Comparison of ENCODE assay signal across 8 cellular contexts in the genomic region with DNA sequence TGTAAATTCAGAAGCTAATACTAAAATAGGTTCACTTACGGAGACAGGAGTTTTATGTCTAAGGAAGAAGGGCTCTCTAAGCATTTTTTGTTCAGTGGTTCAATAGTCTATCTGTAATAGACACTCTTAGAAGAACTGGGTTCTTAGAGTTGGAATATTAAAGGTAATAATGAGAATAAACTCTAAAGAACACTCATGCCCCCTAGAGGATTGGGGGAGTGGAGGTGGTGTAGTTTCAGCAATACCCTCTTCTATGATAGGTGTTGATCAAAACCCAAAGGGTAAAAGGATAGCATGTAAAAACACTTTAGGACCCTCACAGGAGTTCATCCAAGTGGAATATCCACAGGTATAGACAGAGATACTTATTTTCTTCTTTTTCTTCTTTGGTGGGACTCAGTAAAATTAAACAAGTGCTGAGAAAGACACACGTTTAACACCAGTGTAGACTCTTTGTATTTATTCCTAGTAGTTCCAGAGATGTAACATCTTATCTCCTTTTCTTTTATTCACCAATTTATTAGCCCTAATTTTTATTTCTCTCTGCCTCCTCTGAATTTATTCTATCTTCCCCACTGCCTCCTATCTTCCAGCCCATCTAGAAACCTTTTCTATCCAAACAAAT. TPM values are rescaled to one million over a fixed set of nuclear protein-coding genes. Genes with fewer than 3 reads are reported as not detected.
DNase-seq lines count a peak whose midpoint lies in the region; ATAC-seq and TF ChIP-seq lines count a peak whose summit lies in the region.

No MANE protein-coding gene starts in this region.

- TF ChIP-seq CTCF in BJ (IDR thresholded peaks at IDR 0.05; ENCODE audit: insufficient read depth, low read depth, low read length) (peak; percentile 76), GM13976 (IDR thresholded peaks at IDR 0.05; ENCODE audit: borderline replicate concordance, control extremely low read depth, extremely low read depth, insufficient read depth, missing control alignments) (peak; percentile 41)

- peaks cover 20 to 34% of the 10 kb centered on the region in 2 donors for H3K27me3 Mint-ChIP-seq in effector memory CD8-positive, alpha-beta T cell

- CTCF ChIA-PET in BJ (lab: Yijun Ruan, JAX), result interaction anchor here (0.7 to 3.0 kb wide), 13 partner anchors 8 to 190 kb away, joined by 3 to 34 read pairs (median 3); a partner anchor contains a TSS

- H3K36me3 ChIP-seq in BJ (ENCODE audit: control insufficient read depth, insufficient read depth, low read length), result no peaks in the 10 kb centered on the region
- no peaks in the 10 kb centered on the region; the same call in 1 of the 2 replicates for H3K36me3 ChIP-seq in SJCRH30

- no peaks in the 10 kb centered on the region for H3K4me1 Mint-ChIP-seq in effector memory CD8-positive, alpha-beta T cell (ENCODE audit: low read depth in 2 of 2)

- peak; percentile 73 for TF ChIP-seq RAD21 in Ishikawa (IDR thresholded peaks at IDR 0.05; ENCODE audit: low read depth)

- no peaks in the 10 kb centered on the region for H3K36me3 Mint-ChIP-seq in effector memory CD8-positive, alpha-beta T cell (ENCODE audit: insufficient read depth)

- POLR2A ChIA-PET in BJ (lab: Charles Lee), result no interaction called here

- ATAC-seq in effector memory CD8-positive, alpha-beta T cell (replicated peaks), result peak; percentile 46
- ATAC-seq in GM19467 (IDR thresholded peaks at IDR 0.05; ENCODE audit: unreplicated experiment) (no peak), GM21825 (IDR thresholded peaks at IDR 0.05; ENCODE audit: unreplicated experiment) (no peak)

- H3K4me3 Mint-ChIP-seq in effector memory CD8-positive, alpha-beta T cell, result no peak overlapping the region

- no peak overlapping the region for H3K27ac Mint-ChIP-seq in effector memory CD8-positive, alpha-beta T cell

- H3K27me3 ChIP-seq in BJ (ENCODE audit: control insufficient read depth, insufficient read depth, low read length) (no peaks in the 10 kb centered on the region), SJCRH30 (no peaks in the 10 kb centered on the region)

- TF ChIP-seq EP300 in Ishikawa (IDR thresholded peaks at IDR 0.05; ENCODE audit: borderline replicate concordance), result no peak

- H3K4me3 ChIP-seq in BJ (ENCODE audit: low read depth, low read length) (no peak overlapping the region), SJCRH30 (no peak overlapping the region)

- in situ Hi-C loops in GM13976 (cut with MboI; ENCODE audit: low sequenced_read_pairs, unreplicated experiment), result loop anchor here (5.0 kb wide), 1 partner anchor 162 kb away; no protein-coding TSS in a partner anchor

- DNase-seq in BJ (ENCODE audit: low read depth) (peak; percentile 4), GM13976 (ENCODE audit: low spot score) (peak; percentile 69), SJCRH30 (peak; percentile 17 to 71), midbrain (lab: John Stamatoyannopoulos, UW) (peak; percentile 29)
- no peak for DNase-seq in effector memory CD8-positive, alpha-beta T cell

- no peak overlapping the region for H3K27ac ChIP-seq in SJCRH30

- no peaks in the 10 kb centered on the region for H3K4me1 ChIP-seq in SJCRH30

- no peaks in the 10 kb centered on the region for H3K9me3 ChIP-seq in SJCRH30 (replicated peaks)

- H3K9me3 Mint-ChIP-seq in effector memory CD8-positive, alpha-beta T cell, result no peaks in the 10 kb centered on the region

TF ChIP-seq in Ishikawa, 13 proteins besides CTCF, POLR2A, EP300 and RAD21:
- TF ChIP-seq FOXM1 (IDR thresholded peaks at IDR 0.05; ENCODE audit: borderline replicate concordance, low read depth), result no peak
- TF ChIP-seq TCF12 (IDR thresholded peaks at IDR 0.05; ENCODE audit: low read depth), result no peak
- TF ChIP-seq ZBTB7A (IDR thresholded peaks at IDR 0.05; ENCODE audit: low read depth), result no peak
- TF ChIP-seq NFIC (IDR thresholded peaks at IDR 0.05), result no peak
- TF ChIP-seq, protein P1, sequence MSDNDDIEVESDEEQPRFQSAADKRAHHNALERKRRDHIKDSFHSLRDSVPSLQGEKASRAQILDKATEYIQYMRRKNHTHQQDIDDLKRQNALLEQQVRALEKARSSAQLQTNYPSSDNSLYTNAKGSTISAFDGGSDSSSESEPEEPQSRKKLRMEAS (IDR thresholded peaks at IDR 0.05), result no peak
- TF ChIP-seq, protein P2, sequence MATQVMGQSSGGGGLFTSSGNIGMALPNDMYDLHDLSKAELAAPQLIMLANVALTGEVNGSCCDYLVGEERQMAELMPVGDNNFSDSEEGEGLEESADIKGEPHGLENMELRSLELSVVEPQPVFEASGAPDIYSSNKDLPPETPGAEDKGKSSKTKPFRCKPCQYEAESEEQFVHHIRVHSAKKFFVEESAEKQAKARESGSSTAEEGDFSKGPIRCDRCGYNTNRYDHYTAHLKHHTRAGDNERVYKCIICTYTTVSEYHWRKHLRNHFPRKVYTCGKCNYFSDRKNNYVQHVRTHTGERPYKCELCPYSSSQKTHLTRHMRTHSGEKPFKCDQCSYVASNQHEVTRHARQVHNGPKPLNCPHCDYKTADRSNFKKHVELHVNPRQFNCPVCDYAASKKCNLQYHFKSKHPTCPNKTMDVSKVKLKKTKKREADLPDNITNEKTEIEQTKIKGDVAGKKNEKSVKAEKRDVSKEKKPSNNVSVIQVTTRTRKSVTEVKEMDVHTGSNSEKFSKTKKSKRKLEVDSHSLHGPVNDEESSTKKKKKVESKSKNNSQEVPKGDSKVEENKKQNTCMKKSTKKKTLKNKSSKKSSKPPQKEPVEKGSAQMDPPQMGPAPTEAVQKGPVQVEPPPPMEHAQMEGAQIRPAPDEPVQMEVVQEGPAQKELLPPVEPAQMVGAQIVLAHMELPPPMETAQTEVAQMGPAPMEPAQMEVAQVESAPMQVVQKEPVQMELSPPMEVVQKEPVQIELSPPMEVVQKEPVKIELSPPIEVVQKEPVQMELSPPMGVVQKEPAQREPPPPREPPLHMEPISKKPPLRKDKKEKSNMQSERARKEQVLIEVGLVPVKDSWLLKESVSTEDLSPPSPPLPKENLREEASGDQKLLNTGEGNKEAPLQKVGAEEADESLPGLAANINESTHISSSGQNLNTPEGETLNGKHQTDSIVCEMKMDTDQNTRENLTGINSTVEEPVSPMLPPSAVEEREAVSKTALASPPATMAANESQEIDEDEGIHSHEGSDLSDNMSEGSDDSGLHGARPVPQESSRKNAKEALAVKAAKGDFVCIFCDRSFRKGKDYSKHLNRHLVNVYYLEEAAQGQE (IDR thresholded peaks at IDR 0.05; ENCODE audit: low read depth), result no peak
- TF ChIP-seq CREB1 (IDR thresholded peaks at IDR 0.05; ENCODE audit: low read depth), result no peak
- no peak for TF ChIP-seq EGR1 (IDR thresholded peaks at IDR 0.05)
- TF ChIP-seq, protein P3, sequence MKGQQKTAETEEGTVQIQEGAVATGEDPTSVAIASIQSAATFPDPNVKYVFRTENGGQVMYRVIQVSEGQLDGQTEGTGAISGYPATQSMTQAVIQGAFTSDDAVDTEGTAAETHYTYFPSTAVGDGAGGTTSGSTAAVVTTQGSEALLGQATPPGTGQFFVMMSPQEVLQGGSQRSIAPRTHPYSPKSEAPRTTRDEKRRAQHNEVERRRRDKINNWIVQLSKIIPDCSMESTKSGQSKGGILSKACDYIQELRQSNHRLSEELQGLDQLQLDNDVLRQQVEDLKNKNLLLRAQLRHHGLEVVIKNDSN (IDR thresholded peaks at IDR 0.05), result no peak
- TF ChIP-seq TEAD4 (IDR thresholded peaks at IDR 0.05), result no peak
- no peak for TF ChIP-seq TAF1 (IDR thresholded peaks at IDR 0.05; ENCODE audit: low read depth)
- no peak for TF ChIP-seq YY1 (IDR thresholded peaks at IDR 0.05; ENCODE audit: low read depth)
- no peak for TF ChIP-seq CEBPB (IDR thresholded peaks at IDR 0.05)

RNA-seq across cellular contexts. Expression of a gene that starts 25.7 kb away (rescaled TPM):
- polyA plus RNA-seq in BJ (2011; rRNA removed), result 0.44 and 2.2 TPM in 2 replicates
- 0.28 and 0.72 TPM in 2 replicates for polyA minus RNA-seq in BJ (2011; rRNA and poly(A)+ RNA removed)
- 34.2 and 35.7 TPM in 2 replicates for total RNA-seq in SJCRH30 (2014; rRNA removed; shearing (Covaris generic))

Comparison
In these comparisons a context has a peak if more than half of its experiments do, and no peak if none do; other contexts are left out.
1. DNase-seq: peak in BJ (single experiment), GM13976 (single experiment), SJCRH30 (2 of 2) and midbrain (single experiment); none in effector memory CD8-positive, alpha-beta T cell (0 of 3).